8 cellular contexts compared by ENCODE assay signal in genomic region chr21:42527489-42528158, GRCh38.
DNase-seq lines count a peak whose midpoint lies in the region; ATAC-seq and TF ChIP-seq lines count a peak whose summit lies in the region.

No MANE protein-coding gene starts in this region.

- DNase-seq in DMS53 (lab: John Stamatoyannopoulos, UW) = peak; percentile 19
- DNase-seq in DMS53 treated with DMSO at 0.1 percent for 48 hours (lab: John Stamatoyannopoulos, UW; ENCODE audit: unreplicated experiment) = no peak
- peak; percentile 32 to 44 (median 36) for DNase-seq in stimulated activated CD4-positive, alpha-beta T cell treated with anti-CD3 and anti-CD28 coated beads, Interleukin-12 subunit alpha, Interleukin-12 subunit beta, amount 100 ng/mL, for 48 hours (ENCODE audit: low read depth in 2 of 3, low spot score in 1 of 3)
- no peak for DNase-seq in COR-L47 (lab: John Stamatoyannopoulos, UW)
- no peak for DNase-seq in OCI-M2 (lab: John Stamatoyannopoulos, UW; ENCODE audit: unreplicated experiment)

- H4K20me1 ChIP-seq in SU-DHL-6 (ENCODE audit: low read depth, low read length) = no peaks in the 10 kb centered on the region

- H3K36me3 ChIP-seq in SU-DHL-6 (ENCODE audit: low read length) = 0 out of 2 replicates have a peak, but pooled peaks cover 2% of the 10 kb centered on the region

- H3F3A ChIP-seq in SU-DHL-6 (ENCODE audit: insufficient read depth) = peaks cover 80% of the 10 kb centered on the region

- no peak overlapping the region for H2AFZ ChIP-seq in SU-DHL-6 (ENCODE audit: low read depth, low read length, severe bottlenecking)

- no peak for ATAC-seq in HG02981 (IDR thresholded peaks at IDR 0.05; ENCODE audit: unreplicated experiment)

- H3K27me3 ChIP-seq in SU-DHL-6 (ENCODE audit: low read length) = no peaks in the 10 kb centered on the region

- peaks cover 32% of the 10 kb centered on the region for H3K79me2 ChIP-seq in SU-DHL-6 (ENCODE audit: insufficient read depth, low read length)

- peak overlapping the region; percentile 65 for H3K4me2 ChIP-seq in SU-DHL-6 (ENCODE audit: low read depth, low read length, poor library complexity, severe bottlenecking)

- H3K9me3 ChIP-seq in SU-DHL-6 (ENCODE audit: insufficient read depth, low read length) = no peaks in the 10 kb centered on the region

- no peaks in the 10 kb centered on the region for H3K9me2 ChIP-seq in SU-DHL-6 (replicated peaks; ENCODE audit: insufficient read depth, low read length)

- H3K9ac ChIP-seq in SU-DHL-6 (ENCODE audit: low read length) = peak overlapping the region; percentile 42

- H3K27ac ChIP-seq in SU-DHL-6 (ENCODE audit: low read depth, low read length) = peak overlapping the region; percentile 93
- H3K27ac ChIP-seq in cingulate gyrus (ENCODE audit: low read depth, low read length) = peak overlapping the region; percentile 48

- no peak for TF ChIP-seq CTCF in SU-DHL-6 (IDR thresholded peaks at IDR 0.05; ENCODE audit: insufficient read depth, low read length, poor library complexity, severe bottlenecking)

- peak overlapping the region; percentile 20 for H3K4me3 ChIP-seq in SU-DHL-6 (ENCODE audit: insufficient read depth, low read length, poor library complexity, severe bottlenecking)

Comparison
In these comparisons a context has a peak if more than half of its experiments do, and no peak if none do; other contexts are left out.
1. DNase-seq: peak in DMS53 (single experiment) and stimulated activated CD4-positive, alpha-beta T cell treated with anti-CD3 and anti-CD28 coated beads, Interleukin-12 subunit alpha, Interleukin-12 subunit beta, amount 100 ng/mL, for 48 hours (3 of 3); none in DMS53 treated with DMSO at 0.1 percent for 48 hours (single experiment), COR-L47 (single experiment) and OCI-M2 (single experiment).